ENCODE assay signal across 28 cellular contexts in genomic region chr5:145443366-145443765, GRCh38.
"Had no signal": no experiment of that assay in that cellular context is flagged by ENCODE, and none has a peak within 500 bp of the region (broad histone marks: within the 10 kb centered on the region; RNA-seq: fewer than 3 reads in every experiment).

No MANE protein-coding gene starts in this region.

- H3K27me3 Mint-ChIP-seq: naive thymus-derived CD4-positive, alpha-beta T cell; natural killer cell treated with Interleukin-12 subunit alpha and Interleukin-12 subunit beta and Interleukin-15 and Interleukin-18, amount 100 ng/mL, for 72 hours; stimulated activated memory B cell treated with anti-CD40 and anti-IgM and Interleukin-4, amounts not matched to agents 10 μg/mL and 1 μg/mL and 100 μg/mL, for 72 hours; stimulated activated naive CD8-positive, alpha-beta T cell treated with anti-CD3 and anti-CD28 coated beads, Interleukin-15, amount 100 ng/mL, for 72 hours had no signal

- H3K4me3 Mint-ChIP-seq: immature natural killer cell; naive thymus-derived CD4-positive, alpha-beta T cell; natural killer cell treated with Interleukin-12 subunit alpha and Interleukin-12 subunit beta and Interleukin-15 and Interleukin-18, amount 100 ng/mL, for 72 hours; stimulated activated memory B cell treated with anti-CD40 and anti-IgM and Interleukin-4, amounts not matched to agents 10 μg/mL and 1 μg/mL and 100 μg/mL, for 72 hours; stimulated activated naive CD8-positive, alpha-beta T cell treated with anti-CD3 and anti-CD28 coated beads, Interleukin-15, amount 100 ng/mL, for 72 hours had no signal

- H3K36me3 Mint-ChIP-seq: naive thymus-derived CD4-positive, alpha-beta T cell; stimulated activated memory B cell treated with anti-CD40 and anti-IgM and Interleukin-4, amounts not matched to agents 10 μg/mL and 1 μg/mL and 100 μg/mL, for 72 hours had no signal

- H3K27ac Mint-ChIP-seq: immature natural killer cell; naive thymus-derived CD4-positive, alpha-beta T cell; natural killer cell treated with Interleukin-12 subunit alpha and Interleukin-12 subunit beta and Interleukin-15 and Interleukin-18, amount 100 ng/mL, for 72 hours; progenitor cell of endocrine pancreas; stimulated activated memory B cell treated with anti-CD40 and anti-IgM and Interleukin-4, amounts not matched to agents 10 μg/mL and 1 μg/mL and 100 μg/mL, for 72 hours; stimulated activated naive CD8-positive, alpha-beta T cell treated with anti-CD3 and anti-CD28 coated beads, Interleukin-15, amount 100 ng/mL, for 72 hours had no signal

- H3K27me3 ChIP-seq: left lung, ovary, right atrium auricular region, right lobe of liver, testis, thyroid gland, transverse colon, upper lobe of right lung had no signal

- H3K4me1 ChIP-seq: left lung, lower lobe of right lung, right atrium auricular region, right lobe of liver, testis, thyroid gland, transverse colon, upper lobe of right lung had no signal

- H3K27ac ChIP-seq: left lung, lower lobe of right lung, ovary, right atrium auricular region, right lobe of liver, testis, thyroid gland, transverse colon, upper lobe of right lung had no signal

- H3K4me3 ChIP-seq: left lung, lower lobe of right lung, mucosa of descending colon, ovary, right atrium auricular region, right lobe of liver, skin epidermis, testis, thyroid gland, transverse colon, upper lobe of right lung had no signal

- H3K9me3 ChIP-seq: lower lobe of right lung, ovary, right atrium auricular region, right lobe of liver, testis, thyroid gland, transverse colon, upper lobe of right lung had no signal

- H3K4me1 Mint-ChIP-seq: immature natural killer cell; naive thymus-derived CD4-positive, alpha-beta T cell; stimulated activated memory B cell treated with anti-CD40 and anti-IgM and Interleukin-4, amounts not matched to agents 10 μg/mL and 1 μg/mL and 100 μg/mL, for 72 hours; stimulated activated naive CD8-positive, alpha-beta T cell treated with anti-CD3 and anti-CD28 coated beads, Interleukin-15, amount 100 ng/mL, for 72 hours had no signal

- DNase-seq: hypothalamus; immature natural killer cell; kidney; left colon; left lung; lower lobe of right lung; mesendoderm; midbrain; mucosa of descending colon; naive thymus-derived CD4-positive, alpha-beta T cell; ovary; right lobe of liver; stimulated activated CD4-positive, alpha-beta T cell treated with anti-CD3 and anti-CD28 coated beads, Interleukin-1b, Interleukin-23, amount 100 ng/mL, for 48 hours; stimulated activated CD4-positive, alpha-beta T cell treated with anti-CD3 and anti-CD28 coated beads, Interleukin-2, amount 100 ng/mL, for 48 hours; stimulated activated CD4-positive, alpha-beta T cell treated with anti-CD3 and anti-CD28 coated beads, Interleukin-4, amount 100 ng/mL, for 4 hours; stimulated activated CD8-positive, alpha-beta memory T cell treated with anti-CD3 and anti-CD28 coated beads, Interleukin-4, amount 100 ng/mL, for 48 hours; stimulated activated naive CD4-positive, alpha-beta T cell treated with Interleukin-2 at 50 U/mL for 16 hours; stimulated activated naive CD8-positive, alpha-beta T cell treated with anti-CD3 and anti-CD28 coated beads, Interleukin-15, amount 100 ng/mL, for 72 hours; substantia nigra; testis; thyroid gland; transverse colon; upper lobe of right lung had no signal

- H3K36me3 ChIP-seq: left lung, lower lobe of right lung, ovary, right atrium auricular region, right lobe of liver, thyroid gland, transverse colon, upper lobe of right lung had no signal
